ENCODE assay signal across 1 cellular context in the genomic region with DNA sequence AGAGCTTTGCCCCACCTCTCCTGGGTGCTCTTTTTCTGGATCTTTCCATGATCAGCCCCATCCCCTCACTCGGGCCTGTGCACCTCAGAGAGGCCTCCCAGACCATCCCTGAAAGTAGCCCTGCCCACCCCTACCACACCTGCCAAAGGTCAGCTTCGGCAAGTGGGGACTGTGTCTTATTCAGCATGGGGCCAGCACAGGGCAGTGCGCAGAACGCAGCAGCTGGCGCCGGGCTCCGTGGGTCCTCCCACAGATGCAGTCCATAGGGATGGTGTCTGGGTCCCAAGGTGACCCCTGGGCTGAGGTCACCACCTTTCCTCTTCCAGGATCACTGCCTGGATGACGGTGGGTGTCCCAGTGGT.
A peak's percentile ranks its signal among the peaks of the same experiment; 100 is the strongest.
TF ChIP-seq lines count a peak whose summit lies in the region.

No MANE protein-coding gene starts in this region.

TF ChIP-seq in HepG2, 621 proteins besides CTCF, POLR2A, EP300 and RAD21 (continued from another document):
- TF ChIP-seq TBX2 (CRISPR knock-in tag; IDR thresholded peaks at IDR 0.05; ENCODE audit: borderline replicate concordance) (0 out of 2 replicates have a peak, but pooled peaks have one; percentile 8), HDAC2 (CRISPR knock-in tag; IDR thresholded peaks at IDR 0.05) (peak; percentile 13; the same call in 1 of the 2 replicates), SOX6 (IDR thresholded peaks at IDR 0.05) (no peak), SOX6 (CRISPR knock-in tag; IDR thresholded peaks at IDR 0.05) (peak; percentile 37; the same call in 1 of the 2 replicates), FUBP1 (CRISPR knock-in tag; IDR thresholded peaks at IDR 0.05; ENCODE audit: borderline replicate concordance) (no peak), ZNF430 (CRISPR knock-in tag; IDR thresholded peaks at IDR 0.05) (no peak), ZFX (CRISPR knock-in tag; IDR thresholded peaks at IDR 0.05; ENCODE audit: low read depth) (no peak; the same call in 1 of the 2 replicates), KDM6A (CRISPR knock-in tag; IDR thresholded peaks at IDR 0.05; ENCODE audit: low read depth) (no peak), KDM5B (CRISPR knock-in tag; IDR thresholded peaks at IDR 0.05; ENCODE audit: borderline replicate concordance) (peak; percentile 17; the same call in 1 of the 2 replicates), ZMYM2 (CRISPR knock-in tag; IDR thresholded peaks at IDR 0.05) (no peak), HHEX (CRISPR knock-in tag; IDR thresholded peaks at IDR 0.05) (no peak), ADNP (CRISPR knock-in tag; IDR thresholded peaks at IDR 0.05) (no peak), DNMT1 (CRISPR knock-in tag; IDR thresholded peaks at IDR 0.05) (0 out of 2 replicates have a peak, but pooled peaks have one; percentile 55), ZBTB7B (CRISPR knock-in tag; IDR thresholded peaks at IDR 0.05) (peak; percentile 48; the same call in 1 of the 2 replicates), ERF (CRISPR knock-in tag; IDR thresholded peaks at IDR 0.05) (peak; percentile 7; the same call in 1 of the 2 replicates), GATAD1 (CRISPR knock-in tag; IDR thresholded peaks at IDR 0.05) (0 out of 2 replicates have a peak, but pooled peaks have one; percentile 31), ZNF615 (CRISPR knock-in tag; IDR thresholded peaks at IDR 0.05; ENCODE audit: borderline replicate concordance) (0 out of 2 replicates have a peak, but pooled peaks have one; percentile 70), ZNF616 (CRISPR knock-in tag; IDR thresholded peaks at IDR 0.05; ENCODE audit: low read depth) (no peak), ZNF282 (IDR thresholded peaks at IDR 0.05; ENCODE audit: partially characterized antibody) (no peak)
- TF ChIP-seq, protein P1, sequence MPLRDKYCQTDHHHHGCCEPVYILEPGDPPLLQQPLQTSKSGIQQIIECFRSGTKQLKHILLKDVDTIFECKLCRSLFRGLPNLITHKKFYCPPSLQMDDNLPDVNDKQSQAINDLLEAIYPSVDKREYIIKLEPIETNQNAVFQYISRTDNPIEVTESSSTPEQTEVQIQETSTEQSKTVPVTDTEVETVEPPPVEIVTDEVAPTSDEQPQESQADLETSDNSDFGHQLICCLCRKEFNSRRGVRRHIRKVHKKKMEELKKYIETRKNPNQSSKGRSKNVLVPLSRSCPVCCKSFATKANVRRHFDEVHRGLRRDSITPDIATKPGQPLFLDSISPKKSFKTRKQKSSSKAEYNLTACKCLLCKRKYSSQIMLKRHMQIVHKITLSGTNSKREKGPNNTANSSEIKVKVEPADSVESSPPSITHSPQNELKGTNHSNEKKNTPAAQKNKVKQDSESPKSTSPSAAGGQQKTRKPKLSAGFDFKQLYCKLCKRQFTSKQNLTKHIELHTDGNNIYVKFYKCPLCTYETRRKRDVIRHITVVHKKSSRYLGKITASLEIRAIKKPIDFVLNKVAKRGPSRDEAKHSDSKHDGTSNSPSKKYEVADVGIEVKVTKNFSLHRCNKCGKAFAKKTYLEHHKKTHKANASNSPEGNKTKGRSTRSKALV (CRISPR knock-in tag; IDR thresholded peaks at IDR 0.05): 0 out of 2 replicates have a peak, but pooled peaks have one; percentile 24
- TF ChIP-seq, protein P2, sequence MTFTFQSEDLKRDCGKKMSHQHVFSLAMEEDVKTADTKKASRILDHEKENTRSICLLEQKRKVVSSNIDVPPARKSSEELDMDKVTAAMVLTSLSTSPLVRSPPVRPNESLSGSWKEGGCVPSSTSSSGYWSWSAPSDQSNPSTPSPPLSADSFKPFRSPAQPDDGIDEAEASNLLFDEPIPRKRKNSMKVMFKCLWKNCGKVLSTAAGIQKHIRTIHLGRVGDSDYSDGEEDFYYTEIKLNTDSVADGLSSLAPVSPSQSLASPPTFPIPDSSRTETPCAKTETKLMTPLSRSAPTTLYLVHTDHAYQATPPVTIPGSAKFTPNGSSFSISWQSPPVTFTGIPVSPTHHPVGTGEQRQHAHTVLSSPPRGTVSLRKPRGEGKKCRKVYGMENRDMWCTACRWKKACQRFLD (CRISPR knock-in tag; IDR thresholded peaks at IDR 0.05; ENCODE audit: borderline replicate concordance): 0 out of 2 replicates have a peak, but pooled peaks have one; percentile 16
- TF ChIP-seq, protein P3, sequence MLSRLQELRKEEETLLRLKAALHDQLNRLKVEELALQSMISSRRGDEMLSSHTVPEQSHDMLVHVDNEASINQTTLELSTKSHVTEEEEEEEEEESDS (CRISPR knock-in tag; IDR thresholded peaks at IDR 0.05; ENCODE audit: borderline replicate concordance): no peak
- TF ChIP-seq, protein P4, sequence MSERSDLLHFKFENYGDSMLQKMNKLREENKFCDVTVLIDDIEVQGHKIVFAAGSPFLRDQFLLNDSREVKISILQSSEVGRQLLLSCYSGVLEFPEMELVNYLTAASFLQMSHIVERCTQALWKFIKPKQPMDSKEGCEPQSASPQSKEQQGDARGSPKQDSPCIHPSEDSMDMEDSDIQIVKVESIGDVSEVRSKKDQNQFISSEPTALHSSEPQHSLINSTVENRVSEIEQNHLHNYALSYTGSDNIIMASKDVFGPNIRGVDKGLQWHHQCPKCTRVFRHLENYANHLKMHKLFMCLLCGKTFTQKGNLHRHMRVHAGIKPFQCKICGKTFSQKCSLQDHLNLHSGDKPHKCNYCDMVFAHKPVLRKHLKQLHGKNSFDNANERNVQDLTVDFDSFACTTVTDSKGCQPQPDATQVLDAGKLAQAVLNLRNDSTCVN (CRISPR knock-in tag; IDR thresholded peaks at IDR 0.05; ENCODE audit: borderline replicate concordance): 0 out of 2 replicates have a peak, but pooled peaks have one; percentile 19
